Comparison of ENCODE assay signal across 8 cellular contexts in the genomic region with DNA sequence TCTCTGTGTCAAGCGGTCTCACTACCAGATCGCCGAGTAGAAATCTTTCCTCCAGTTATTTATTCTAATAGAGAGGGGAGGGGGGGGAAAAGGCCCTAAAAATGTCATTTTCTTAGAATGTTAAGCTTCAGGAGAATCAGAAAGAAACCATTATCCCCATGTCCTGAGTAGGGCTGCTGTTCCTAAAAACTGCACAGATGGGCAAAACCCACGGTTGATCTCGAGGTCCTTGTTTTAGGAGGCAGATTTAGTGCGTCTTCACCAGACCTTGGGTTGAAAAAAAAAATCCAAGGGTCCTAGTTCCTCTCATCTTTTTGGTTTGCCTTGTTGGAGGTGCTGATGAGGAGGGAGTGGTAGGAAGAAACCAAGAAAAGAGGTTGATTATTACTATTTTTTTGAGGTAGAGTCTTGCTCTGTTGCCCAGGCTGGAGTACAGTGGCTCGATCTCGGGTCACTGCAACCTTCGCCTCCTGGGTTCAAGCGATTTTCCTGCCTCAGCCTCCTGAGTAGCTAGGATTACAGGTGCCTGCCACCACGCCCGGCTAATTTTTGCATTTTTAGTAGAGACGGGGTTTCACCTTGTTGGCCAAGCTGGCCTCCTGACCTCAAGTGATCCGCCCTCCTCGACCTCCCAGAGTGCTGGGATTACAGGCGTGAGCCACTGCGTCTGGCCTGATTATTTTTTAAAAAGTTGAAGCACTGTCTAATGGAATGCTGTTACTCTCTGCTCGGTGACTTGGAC. TPM values are rescaled to one million over a fixed set of nuclear protein-coding genes. Genes with fewer than 3 reads are reported as not detected.
DNase-seq lines count a peak whose midpoint lies in the region; ATAC-seq and TF ChIP-seq lines count a peak whose summit lies in the region.

No MANE protein-coding gene starts in this region.

- POLR2A ChIA-PET in A673 (lab: Charles Lee; ENCODE audit: low non-redundant PET), result interaction anchor here (0.6 kb wide), 1 partner anchor 16 kb away, joined by 4 read pairs; no protein-coding TSS in a partner anchor

- H3K9ac ChIP-seq in HUES6 (ENCODE audit: low read length), result peak overlapping the region; percentile 94
- peak overlapping the region; percentile 89 for H3K9ac ChIP-seq in mammary epithelial cell (ENCODE audit: insufficient read depth, low read length)
- peak overlapping the region; percentile 83 to 92 for H3K9ac ChIP-seq in mucosa of rectum (ENCODE audit: low read depth in 1 of 2, low read length in 2 of 2)

- in situ Hi-C loops in mammary epithelial cell (cut with MboI; ENCODE audit: low sequenced_read_pairs in 2 of 2), result no loop called here

- peaks cover 35% of the 10 kb centered on the region for H3K4me1 ChIP-seq in A673 (ENCODE audit: insufficient read depth, low read length, poor library complexity, severe bottlenecking)
- H3K4me1 ChIP-seq in HUES6 (ENCODE audit: control insufficient read depth, insufficient read depth, low read length), result peaks cover 11% of the 10 kb centered on the region
- H3K4me1 ChIP-seq in mammary epithelial cell (ENCODE audit: insufficient read depth, low read length), result peaks cover 16% of the 10 kb centered on the region
- H3K4me1 ChIP-seq in mucosa of rectum (ENCODE audit: control insufficient read depth in 2 of 2, insufficient read depth in 2 of 2, low read length in 2 of 2), result peaks cover 7% of the 10 kb centered on the region in 2 donors

- peak overlapping the region; percentile 97 for H3K27ac ChIP-seq in A673 (ENCODE audit: low read depth, low read length, poor library complexity, severe bottlenecking)
- no peak overlapping the region for H3K27ac ChIP-seq in HUES6 (ENCODE audit: low read depth, low read length)
- peak overlapping the region; percentile 76 for H3K27ac ChIP-seq in mammary epithelial cell (ENCODE audit: insufficient read depth, low read depth, low read length)
- H3K27ac ChIP-seq in mucosa of rectum (ENCODE audit: low read depth in 2 of 2, low read length in 2 of 2), result peak overlapping the region; percentile 93 to 94

- H3K4me2 ChIP-seq in mammary epithelial cell (ENCODE audit: insufficient read depth, low read depth, low read length), result peak overlapping the region; percentile 63

- WGBS in mammary epithelial cell (ENCODE audit: low coverage, missing lambda C conversion rate), result 60% methylated on average over 15 of the region's 18 CpGs

- no peak for ATAC-seq in HG02642 (IDR thresholded peaks at IDR 0.05; ENCODE audit: poor library complexity, unreplicated experiment)
- no peak for ATAC-seq in GM18867 (IDR thresholded peaks at IDR 0.05; ENCODE audit: unreplicated experiment)

- H3K9me3 ChIP-seq in A673 (ENCODE audit: low read depth, low read length, poor library complexity, severe bottlenecking) (no peaks in the 10 kb centered on the region), HUES6 (ENCODE audit: control insufficient read depth, insufficient read depth, low read depth, low read length) (no peaks in the 10 kb centered on the region), mammary epithelial cell (replicated peaks; ENCODE audit: insufficient read depth, low read length) (no peaks in the 10 kb centered on the region), mucosa of rectum (ENCODE audit: control insufficient read depth in 2 of 2, low read length in 2 of 2) (no peaks in the 10 kb centered on the region)

- DNase-seq in A673 (ENCODE audit: low spot score) (peak; percentile 35), mammary epithelial cell (no peak), dedifferentiated amniotic fluid mesenchymal stem cell (ENCODE audit: extremely low spot score) (no peak)
- DNase-seq in central memory CD4-positive, alpha-beta T cell, result no peak

- BruUV-seq in A673 (replicated peaks; lab: Mats Ljungman, UMichigan), result no TSS peak
- BruUV-seq in mammary epithelial cell (replicated peaks; lab: Mats Ljungman, UMichigan), result no TSS peak

- no peaks in the 10 kb centered on the region for H3K27me3 ChIP-seq in A673 (replicated peaks; ENCODE audit: insufficient read depth, low read depth, low read length, poor library complexity)
- H3K27me3 ChIP-seq in HUES6 (ENCODE audit: control insufficient read depth, insufficient read depth, low read length), result no peaks in the 10 kb centered on the region
- H3K27me3 ChIP-seq in mammary epithelial cell (ENCODE audit: insufficient read depth, low read length), result no peaks in the 10 kb centered on the region
- H3K27me3 ChIP-seq in mucosa of rectum (ENCODE audit: control insufficient read depth in 2 of 2, insufficient read depth in 2 of 2, low read length in 2 of 2), result no peaks in the 10 kb centered on the region

- TF ChIP-seq CTCF in A673 (conservative IDR thresholded peaks at IDR 0.05; ENCODE audit: low read depth, low read length) (no peak), mammary epithelial cell (conservative IDR thresholded peaks at IDR 0.05 in 1 of 2, IDR thresholded peaks at IDR 0.05 in 1 of 2; ENCODE audit: extremely low read depth in 1 of 2, insufficient read depth in 1 of 2, low read depth in 1 of 2, low read length in 2 of 2) (no peak)

- H2AFZ ChIP-seq in mammary epithelial cell (ENCODE audit: low read depth, low read length), result peak overlapping the region; percentile 90

- H4K20me1 ChIP-seq in mammary epithelial cell (ENCODE audit: insufficient read depth, low read length), result no peaks in the 10 kb centered on the region

- dilution Hi-C loops in mammary epithelial cell (cut with HindIII; ENCODE audit: low sequenced_read_pairs), result no loop called here

- intact Hi-C loops in A673 (cut with micrococcal nuclease; ENCODE audit: unreplicated experiment), result no loop called here
- intact Hi-C loops in mammary epithelial cell (cut with micrococcal nuclease), result no loop called here

- CTCF ChIA-PET in A673 (lab: Charles Lee), result interaction anchor here (1.2 kb wide), 1 partner anchor 12 kb away, joined by 3 read pairs; no protein-coding TSS in a partner anchor
- CTCF ChIA-PET in mammary epithelial cell (lab: Charles Lee; ENCODE audit: low non-redundant PET), result interaction anchor here (0.6 kb wide), 1 partner anchor 125 kb away, joined by 5 read pairs; no protein-coding TSS in a partner anchor

- H3K79me2 ChIP-seq in mammary epithelial cell (ENCODE audit: insufficient read depth, low read length), result peaks cover 62% of the 10 kb centered on the region

- H3K36me3 ChIP-seq in A673 (ENCODE audit: insufficient read depth, low read length, poor library complexity, severe bottlenecking) (peaks cover 8% of the 10 kb centered on the region), HUES6 (ENCODE audit: control insufficient read depth, insufficient read depth, low read length) (peaks cover 19% of the 10 kb centered on the region), mammary epithelial cell (ENCODE audit: insufficient read depth, low read length) (peaks cover 7% of the 10 kb centered on the region), mucosa of rectum (ENCODE audit: control insufficient read depth in 2 of 2, insufficient read depth in 2 of 2, low read length in 2 of 2) (peaks cover 4 to 20% of the 10 kb centered on the region in 2 donors)

- H3K4me3 ChIP-seq in A673 (ENCODE audit: low read depth, low read length, poor library complexity, severe bottlenecking), result peak overlapping the region; percentile 96
- peak overlapping the region; percentile 90 for H3K4me3 ChIP-seq in HUES6 (ENCODE audit: low read depth, low read length)
- H3K4me3 ChIP-seq in mammary epithelial cell (replicated peaks in 1 of 3; ENCODE audit: insufficient read depth in 1 of 3, low read depth in 2 of 3, low read length in 3 of 3), result peak overlapping the region; percentile 84 to 93 (median 87)
- H3K4me3 ChIP-seq in mucosa of rectum (ENCODE audit: low read length in 2 of 2), result peak overlapping the region; percentile 81 to 90

RNA-seq across cellular contexts. Expression of a gene that starts 1.4 kb away (rescaled TPM):
- total RNA-seq in A673 (2021), result 173 and 185 TPM in 2 replicates
- total RNA-seq in mammary epithelial cell, result 10 to 100 TPM; 80.4 to 81.3 TPM
- polyA plus RNA-seq in mammary epithelial cell, result 36.9 TPM
- polyA minus RNA-seq in mammary epithelial cell, result 17.5 TPM

RNA-seq across cellular contexts. Expression of a gene that starts 42.0 kb away (rescaled TPM):
- total RNA-seq in A673 (2021) (0.15 TPM in 1 of 2 replicates, not detected in the other), mammary epithelial cell (1 to 10 TPM; 2.7 to 3.6 TPM)
- polyA plus RNA-seq in mammary epithelial cell, result 4.8 TPM
- polyA minus RNA-seq in mammary epithelial cell, result 2.3 TPM
